Comparison of ENCODE assay signal across 12 cellular contexts in genomic region chr19:40979759-40980158, GRCh38. TPM values are rescaled to one million over a fixed set of nuclear protein-coding genes. Genes with fewer than 3 reads are reported as not detected.
A peak's percentile ranks its signal among the peaks of the same experiment; 100 is the strongest.
DNase-seq lines count a peak whose midpoint lies in the region; ATAC-seq, FAIRE-seq and TF ChIP-seq lines count a peak whose summit lies in the region.
"Not testable (repeated sequence)": the region's sequence is repeated elsewhere in the genome, so short reads cannot be mapped to it uniquely, and the experiment has no call there.
"Had no signal": no experiment of that assay in that cellular context is flagged by ENCODE, and none has a peak within 500 bp of the region (broad histone marks: within the 10 kb centered on the region; RNA-seq: fewer than 3 reads in every experiment).

No MANE protein-coding gene starts in this region.

- CTCF ChIA-PET in Caco-2 (lab: Charles Lee), result not testable (repeated sequence)
- CTCF ChIA-PET in WTC11 (lab: Charles Lee) (interaction anchor here (0.6 to 1.6 kb wide), 2 partner anchors 21 to 165 kb away, joined by 3 to 8 read pairs; no protein-coding TSS in a partner anchor), H1 (lab: Charles Lee; ENCODE audit: partially characterized antibody) (interaction anchor here (0.7 kb wide), 1 partner anchor 755 kb away, joined by 6 read pairs; no protein-coding TSS in a partner anchor)

- H2AK5ac ChIP-seq in H9 (ENCODE audit: insufficient read length, low read length), result not testable (repeated sequence)
- peak overlapping the region; percentile 66; the same call in 1 of the 2 replicates for H2AK5ac ChIP-seq in H1 (ENCODE audit: low read depth, low read length)

- not testable (repeated sequence) for ATAC-seq in WTC11
- ATAC-seq in left colon, result peak; percentile 54

- H3K18ac ChIP-seq in H9 (ENCODE audit: insufficient read length, low read depth, low read length); H1 (ENCODE audit: extremely low read depth, low read length): not testable (repeated sequence)

- not testable (repeated sequence) for H2BK15ac ChIP-seq in H9 (ENCODE audit: low read depth, low read length)
- H2BK15ac ChIP-seq in H1 (ENCODE audit: low read length), result 0 out of 2 replicates have a peak overlapping the region, but pooled peaks have one; percentile 5

- H3K4me1 Mint-ChIP-seq in Caco-2 (ENCODE audit: low read depth, unreplicated experiment), result peaks cover 23% of the 10 kb centered on the region
- peaks cover 53% of the 10 kb centered on the region in 2 experiments for H3K4me1 Mint-ChIP-seq in H9
- H3K4me1 Mint-ChIP-seq in WTC11, result peaks cover 56% of the 10 kb centered on the region

- not testable (repeated sequence) for H3K56ac ChIP-seq in H9 (ENCODE audit: insufficient read length, low read depth, low read length); H1 (replicated peaks; ENCODE audit: insufficient read length, low read depth, low read length)

- H2BK20ac ChIP-seq in H9 (ENCODE audit: low read depth, low read length, poor library complexity, severe bottlenecking), result not testable (repeated sequence)
- peak overlapping the region; percentile 100; the same call in 1 of the 2 replicates for H2BK20ac ChIP-seq in H1 (ENCODE audit: low read length)

- not testable (repeated sequence) for H4K20me1 ChIP-seq in H9 (ENCODE audit: control insufficient read depth, insufficient read depth, insufficient read length); H1 (replicated peaks in 1 of 2; ENCODE audit: control insufficient read depth in 1 of 2, insufficient read depth in 2 of 2, low read length in 2 of 2)

- not testable (repeated sequence) for H3K36me3 ChIP-seq in Caco-2 (ENCODE audit: control insufficient read depth, insufficient read depth, low read length); H1 (ENCODE audit: control insufficient read depth in 2 of 4, insufficient read depth in 4 of 4, low read length in 3 of 4); liver (ENCODE audit: control insufficient read depth in 4 of 4, insufficient read depth in 3 of 4, low read depth in 1 of 4, low read length in 3 of 4); mucosa of rectum (ENCODE audit: control insufficient read depth in 2 of 2, insufficient read depth in 2 of 2, low read length in 2 of 2)

- not testable (repeated sequence) for H3K14ac ChIP-seq in H9 (ENCODE audit: insufficient read depth, low read length); H1 (ENCODE audit: insufficient read length)

- not testable (repeated sequence) for H3K4me3 Mint-ChIP-seq in Caco-2 (ENCODE audit: unreplicated experiment); H9; WTC11

- not testable (repeated sequence) for H4K91ac ChIP-seq in H9 (ENCODE audit: insufficient read length, low read depth, low read length)
- peak overlapping the region; percentile 83 for H4K91ac ChIP-seq in H1 (replicated peaks; ENCODE audit: insufficient read length, low read length)

- not testable (repeated sequence) for H2BK120ac ChIP-seq in H9 (ENCODE audit: low read depth, low read length, poor library complexity, severe bottlenecking); H1 (replicated peaks; ENCODE audit: low read depth, low read length)

- not testable (repeated sequence) for H3K27me3 ChIP-seq in Caco-2 (replicated peaks; ENCODE audit: control insufficient read depth, insufficient read depth, low read length); H9 (ENCODE audit: insufficient read depth, low read length); H1 (replicated peaks in 1 of 4; ENCODE audit: control insufficient read depth in 3 of 4, extremely low read depth in 1 of 4, insufficient read depth in 3 of 4, low read length in 3 of 4); liver (ENCODE audit: control insufficient read depth in 4 of 4, insufficient read depth in 4 of 4, low read length in 3 of 4); mucosa of rectum (ENCODE audit: control insufficient read depth in 2 of 2, insufficient read depth in 2 of 2, low read length in 2 of 2)

- not testable (repeated sequence) for H3K23me2 ChIP-seq in H9 (ENCODE audit: insufficient read length, low read depth, low read length, poor library complexity, severe bottlenecking); H1 (ENCODE audit: low read depth, low read length)

- BruUV-seq in Caco-2 (replicated peaks; lab: Mats Ljungman, UMichigan), result not testable (repeated sequence)

- H3K4me3 ChIP-seq in Caco-2 (ENCODE audit: low read depth, low read length); H1 (ENCODE audit: extremely low read depth in 1 of 4, insufficient read depth in 2 of 4, low read depth in 3 of 4, low read length in 4 of 4); liver (ENCODE audit: low read depth in 1 of 3, low read length in 3 of 3); mucosa of rectum (ENCODE audit: low read length in 2 of 2): not testable (repeated sequence)

- TF ChIP-seq EP300 in H1 (IDR thresholded peaks at IDR 0.05; ENCODE audit: borderline replicate concordance in 1 of 2, low read depth in 2 of 2, low read length in 2 of 2), result not testable (repeated sequence)

- H2BK5ac ChIP-seq in H9 (ENCODE audit: insufficient read length, low read length), result not testable (repeated sequence)
- peak overlapping the region; percentile 97; the same call in 1 of the 2 replicates for H2BK5ac ChIP-seq in H1 (ENCODE audit: low read depth, low read length)

- H4K8ac ChIP-seq in H9 (replicated peaks; ENCODE audit: insufficient read length, low read depth, low read length); H1 (ENCODE audit: extremely low read depth, insufficient read depth, low read length): not testable (repeated sequence)

- peaks cover 14% of the 10 kb centered on the region for H3K4me1 ChIP-seq in Caco-2
- H3K4me1 ChIP-seq in H9 (ENCODE audit: insufficient read depth, low read length), result peaks cover 27% of the 10 kb centered on the region; the same call in 1 of the 2 replicates
- H3K4me1 ChIP-seq in H1 (replicated peaks in 1 of 4; ENCODE audit: control insufficient read depth in 3 of 4, insufficient read depth in 4 of 4, low read length in 3 of 4), result peaks cover 16 to 35% (median 23%) of the 10 kb centered on the region in 4 experiments
- peaks cover 9 to 62% (median 28%) of the 10 kb centered on the region in 4 donors for H3K4me1 ChIP-seq in liver (ENCODE audit: control insufficient read depth in 4 of 4, insufficient read depth in 4 of 4, low read length in 3 of 4)
- H3K4me1 ChIP-seq in mucosa of rectum (ENCODE audit: control insufficient read depth in 2 of 2, insufficient read depth in 2 of 2, low read length in 2 of 2), result peaks cover 13 to 21% of the 10 kb centered on the region in 2 donors

- not testable (repeated sequence) for H3T11ph ChIP-seq in H9 (ENCODE audit: low read length)

- not testable (repeated sequence) for H3K4ac ChIP-seq in H9 (ENCODE audit: low read depth, low read length); H1 (replicated peaks; ENCODE audit: insufficient read length, low read depth, low read length)

- H3K9ac ChIP-seq in H9 (ENCODE audit: extremely low read depth, insufficient read length, low read length); H1 (replicated peaks in 1 of 4; ENCODE audit: extremely low read depth in 1 of 4, low read depth in 3 of 4, low read length in 3 of 4); liver (ENCODE audit: low read depth in 1 of 2, low read length in 2 of 2); mucosa of rectum (ENCODE audit: low read depth in 1 of 2, low read length in 2 of 2): not testable (repeated sequence)

- not testable (repeated sequence) for H3K36me3 Mint-ChIP-seq in Caco-2 (ENCODE audit: insufficient read depth, unreplicated experiment)
- H3K36me3 Mint-ChIP-seq in H9 (ENCODE audit: insufficient read depth in 1 of 3, low read depth in 3 of 3) (peaks cover 3 to 29% (median 15%) of the 10 kb centered on the region in 3 experiments; a peak in 6 of 7 replicates), WTC11 (peaks cover 24% of the 10 kb centered on the region)

- not testable (repeated sequence) for H3K27me3 Mint-ChIP-seq in Caco-2 (ENCODE audit: insufficient read depth, unreplicated experiment); H9 (ENCODE audit: low read depth)
- H3K27me3 Mint-ChIP-seq in WTC11 (ENCODE audit: low read depth), result peaks cover 28% of the 10 kb centered on the region

- not testable (repeated sequence) for H3K9me3 ChIP-seq in Caco-2; H9 (ENCODE audit: control insufficient read depth, low read depth, low read length); H1 (ENCODE audit: insufficient read depth in 2 of 2, low read depth in 1 of 2, low read length in 1 of 2); liver (ENCODE audit: control insufficient read depth in 4 of 4, low read length in 3 of 4); mucosa of rectum (ENCODE audit: control insufficient read depth in 2 of 2, low read length in 2 of 2)

- not testable (repeated sequence) for TF ChIP-seq POLR2A in H1 (IDR thresholded peaks at IDR 0.05; ENCODE audit: control extremely low read depth in 1 of 2, low read depth in 2 of 2, low read length in 2 of 2)

- H3K27ac Mint-ChIP-seq in Caco-2 (ENCODE audit: unreplicated experiment), result peak overlapping the region; percentile 6
- peak overlapping the region; percentile 53 to 98 (median 79); a peak in 5 of 7 replicates for H3K27ac Mint-ChIP-seq in H9
- peak overlapping the region; percentile 55; the same call in 1 of the 2 replicates for H3K27ac Mint-ChIP-seq in WTC11

- not testable (repeated sequence) for H2AFZ ChIP-seq in H9 (ENCODE audit: low read length); H1 (ENCODE audit: low read length)

- peaks cover 47% of the 10 kb centered on the region for H3K9me3 Mint-ChIP-seq in Caco-2 (ENCODE audit: unreplicated experiment)
- H3K9me3 Mint-ChIP-seq in H9, result peaks cover 19 to 25% of the 10 kb centered on the region in 2 experiments
- H3K9me3 Mint-ChIP-seq in WTC11, result peaks cover 29% of the 10 kb centered on the region

- POLR2A ChIA-PET in Caco-2 (lab: Charles Lee), result interaction anchor here (0.6 kb wide), 1 partner anchor 62 kb away, joined by 7 read pairs; no protein-coding TSS in a partner anchor
- POLR2A ChIA-PET in WTC11 (lab: Charles Lee); H1 (lab: Charles Lee; ENCODE audit: partially characterized antibody): not testable (repeated sequence)

- no CpG with 5 or more reads among the region's 4 CpGs for WGBS in H9 (ENCODE audit: extremely low coverage, insufficient read length, low lambda C conversion rate)
- 81% methylated on average over 4 of the region's 4 CpGs; no CpG with 5 or more reads in 1 of the 2 experiments for WGBS in H1 (ENCODE audit: extremely low coverage in 1 of 2, insufficient coverage in 1 of 2, insufficient read length in 1 of 2, insufficient replicate concordance in 2 of 2, low coverage in 1 of 2, low lambda C conversion rate in 2 of 2, missing lambda C conversion rate in 1 of 2), 2 experiments
- WGBS in liver, result 26% methylated on average over 4 of the region's 4 CpGs

- not testable (repeated sequence) for H3K23ac ChIP-seq in H9 (ENCODE audit: insufficient read length, low read depth, low read length); H1 (ENCODE audit: insufficient read length)

- not testable (repeated sequence) for H3K79me1 ChIP-seq in H9 (ENCODE audit: insufficient read depth, low read depth, low read length, poor library complexity, severe bottlenecking); H1 (ENCODE audit: low read depth, low read length)

- not testable (repeated sequence) for H2BK12ac ChIP-seq in H9 (ENCODE audit: insufficient read length, low read depth, low read length)
- H2BK12ac ChIP-seq in H1 (ENCODE audit: low read depth, low read length), result 0 out of 2 replicates have a peak overlapping the region, but pooled peaks have one; percentile 62

- H3K79me2 ChIP-seq in H9 (ENCODE audit: insufficient read depth, low read length); H1 (ENCODE audit: control insufficient read depth in 1 of 2, insufficient read depth in 2 of 2, low read length in 2 of 2): not testable (repeated sequence)

- not testable (repeated sequence) for DNase-seq in Caco-2; H9; WTC11 (ENCODE audit: low spot score); H1 (ENCODE audit: low read depth in 1 of 2, low spot score in 2 of 2); left colon

- not testable (repeated sequence) for H3K4me2 ChIP-seq in H9 (ENCODE audit: insufficient read depth, insufficient read length, low read length); H1 (ENCODE audit: insufficient read depth in 1 of 2, low read depth in 2 of 2, low read length in 2 of 2)

- not testable (repeated sequence) for H3K27ac ChIP-seq in H9 (ENCODE audit: insufficient read length, low read depth, low read length); H1 (ENCODE audit: low read depth, low read length)
- H3K27ac ChIP-seq in liver (ENCODE audit: low read depth in 1 of 2, low read length in 2 of 2) (peak overlapping the region; percentile 92 to 93), mucosa of rectum (ENCODE audit: low read depth in 2 of 2, low read length in 2 of 2) (peak overlapping the region; percentile 71 to 80)

- intact Hi-C loops in Caco-2 (cut with micrococcal nuclease; ENCODE audit: unreplicated experiment), result not testable (repeated sequence)
- intact Hi-C loops in left colon (cut with DNase I, micrococcal nuclease), result loop anchor here in 1 of 2 donors (5.0 kb wide), 1 partner anchor 163 kb away; no protein-coding TSS in a partner anchor

- H4K5ac ChIP-seq in H9 (ENCODE audit: insufficient read length, low read depth, low read length); H1 (ENCODE audit: insufficient read length, low read depth, low read length): not testable (repeated sequence)

- not testable (repeated sequence) for FAIRE-seq in H1 (lab: Jason Lieb, UNC)

- not testable (repeated sequence) for TF ChIP-seq CTCF in Caco-2 (IDR thresholded peaks at IDR 0.05; ENCODE audit: insufficient read depth in 1 of 2, low read depth in 1 of 2, low read length in 1 of 2, severe bottlenecking in 1 of 2, unreplicated experiment in 1 of 2); H9 (conservative IDR thresholded peaks at IDR 0.05); WTC11 (IDR thresholded peaks at IDR 0.05); H1 (IDR thresholded peaks at IDR 0.05; ENCODE audit: control extremely low read depth in 1 of 3, insufficient read depth in 1 of 3, low read depth in 1 of 3, low read length in 3 of 3); liver (IDR thresholded peaks at IDR 0.05; ENCODE audit: low read depth, low read length, missing input control)

- TF ChIP-seq RAD21 in H1 (IDR thresholded peaks at IDR 0.05 in 1 of 2, conservative IDR thresholded peaks at IDR 0.05 in 1 of 2; ENCODE audit: low read depth in 2 of 2, low read length in 2 of 2); liver (IDR thresholded peaks at IDR 0.05): not testable (repeated sequence)

RNA-seq across cellular contexts. Expression of gene CYP2B6, which starts 11.3 kb away (rescaled TPM):
- total RNA-seq in Caco-2 (2022) (0.32 and 0.37 TPM in 2 replicates), H9 (2021) (2.3 and 3.0 TPM in 2 replicates), WTC11 (2021) (6.7 to 10.3 TPM (median 8.4 TPM) in 3 replicates), left colon (1 to 10 TPM; 4.6 to 5.1 TPM), liver (10 to 100 TPM in 1 of 2 donors, not detected in 1; 13.0 TPM)
- total RNA-seq in H1 (2021; fragmentation: NEBNext Ultra II Directional; extraction: Animal tissue kit (Norgen Biotek cat#: 25700)), result 3.6 and 5.4 TPM in 2 replicates
- polyA plus RNA-seq in H1 (2011; rRNA removed) (1.2 and 2.8 TPM in 2 replicates), liver (100 to 1,000 TPM in 1 of 2 donors, 10 to 100 TPM in 1; 16.6 to 751 TPM)
- 1.4 TPM for polyA plus RNA-seq in H1 (2011; cell fraction: cytosol; rRNA removed)
- polyA plus RNA-seq in H1 (2011; cell fraction: nucleus; rRNA removed), result 1.1 TPM
- polyA plus RNA-seq in H1 (2012, experiment 1 of 2), result 1.5 to 2.9 TPM (median 2.1 TPM) in 4 replicates
- polyA plus RNA-seq in H1 (2012, experiment 2 of 2), result 1.9 TPM
- polyA plus RNA-seq in H1 (2013, experiment 1 of 2), result 3.2 TPM
- 3.5 TPM for polyA plus RNA-seq in H1 (2013, experiment 2 of 2)
- 2.3 and 3.4 TPM in 2 replicates for polyA minus RNA-seq in H1 (2011; rRNA and poly(A)+ RNA removed)
- polyA minus RNA-seq in H1 (2011; cell fraction: cytosol; rRNA and poly(A)+ RNA removed), result 2.5 TPM
- 0.60 TPM for polyA minus RNA-seq in H1 (2011; cell fraction: nucleus; rRNA and poly(A)+ RNA removed)
- total RNA-seq: A673; CD4-positive, alpha-beta memory T cell; Daoy; G401 had no signal
- polyA plus RNA-seq: BJ; CD4-positive, alpha-beta memory T cell had no signal

Comparison
In these comparisons a context has a peak if more than half of its experiments do, and no peak if none do; other contexts are left out.
1. H3K27ac Mint-ChIP-seq: peak in every context shown above with its lines; median percentile 79 in H9; 55 in WTC11; 6 in Caco-2.